20 cellular contexts compared by ENCODE assay signal in the genomic region with DNA sequence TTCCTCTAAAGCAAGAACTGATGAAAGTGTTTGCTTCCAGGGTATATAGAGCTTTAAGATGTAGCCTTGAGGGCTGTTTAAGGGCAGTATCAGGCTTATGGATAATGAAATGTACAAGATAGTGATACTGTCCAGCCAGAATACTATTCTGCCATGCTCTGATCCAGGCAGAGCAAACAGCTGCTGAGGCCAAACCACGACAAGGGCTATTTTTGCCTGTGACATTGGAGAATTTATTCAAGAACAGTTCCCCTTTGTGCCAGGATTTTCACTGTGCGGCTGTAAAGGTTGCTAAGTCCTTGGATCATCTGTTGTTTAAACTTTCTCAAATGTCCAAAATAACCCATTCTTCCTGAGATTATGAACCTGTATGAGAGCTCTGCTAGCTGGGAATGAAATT.
"Had no signal": no experiment of that assay in that cellular context is flagged by ENCODE, and none has a peak within 500 bp of the region (broad histone marks: within the 10 kb centered on the region; RNA-seq: fewer than 3 reads in every experiment).

No MANE protein-coding gene starts in this region.

- H3K4me3 ChIP-seq: cardiac muscle cell, esophagus squamous epithelium, hepatocyte, lung, thyroid gland had no signal

- DNase-seq: activated B cell treated with CpG ODN at 0.5 μM for 24 hours; activated CD4-positive, alpha-beta T cell treated with anti-CD3 and anti-CD28 coated beads, Interleukin-2, amount 10 ng/mL, durations not matched to agents 24 days and 14 days; activated CD8-positive, alpha-beta T cell treated with anti-CD3 and anti-CD28 coated beads, Interleukin-2, amount 10 ng/mL, durations not matched to agents 7 days and 5 days; activated naive CD4-positive, alpha-beta T cell treated with Interleukin-2 at 50 U/mL for 16 hours; activated naive CD8-positive, alpha-beta T cell treated with anti-CD3 and anti-CD28 coated beads, Interleukin-2, amount 10 ng/mL, durations not matched to agents 7 days and 5 days; activated T-cell treated with anti-CD3 and anti-CD28 coated beads, Interleukin-2, amount 50 U/mL, for 24 hours; amygdala; dermis blood vessel endothelial cell; effector memory CD4-positive, alpha-beta T cell; esophagus squamous epithelium; islet precursor cell; left colon; stimulated activated CD4-positive, alpha-beta T cell treated with anti-CD3 and anti-CD28 coated beads, Interleukin-12 subunit alpha, Interleukin-12 subunit beta, amount 100 ng/mL, for 4 hours; stimulated activated CD4-positive, alpha-beta T cell treated with anti-CD3 and anti-CD28 coated beads, Interleukin-1b, Interleukin-23, amount 100 ng/mL, for 48 hours; stimulated activated CD8-positive, alpha-beta memory T cell treated with anti-CD3 and anti-CD28 coated beads, Interleukin-4, amount 100 ng/mL, for 48 hours; stimulated activated naive CD4-positive, alpha-beta T cell treated with Interleukin-2 at 50 U/mL for 16 hours; thyroid gland had no signal

- H3K36me3 ChIP-seq: cardiac muscle cell, esophagus squamous epithelium, thyroid gland had no signal

- H3K9me3 ChIP-seq: esophagus squamous epithelium, thyroid gland had no signal

- H3K4me1 ChIP-seq: esophagus squamous epithelium, thyroid gland had no signal

- ATAC-seq: activated CD8-positive, alpha-beta T cell treated with anti-CD3 and anti-CD28 coated beads, Interleukin-2, amount 10 ng/mL, durations not matched to agents 7 days and 5 days; left colon had no signal

- H3K27me3 ChIP-seq: thyroid gland had no signal

- H3K27ac ChIP-seq: cardiac muscle cell, esophagus squamous epithelium, hepatocyte, thyroid gland had no signal
